1 cellular context compared by ENCODE assay signal in the genomic region with DNA sequence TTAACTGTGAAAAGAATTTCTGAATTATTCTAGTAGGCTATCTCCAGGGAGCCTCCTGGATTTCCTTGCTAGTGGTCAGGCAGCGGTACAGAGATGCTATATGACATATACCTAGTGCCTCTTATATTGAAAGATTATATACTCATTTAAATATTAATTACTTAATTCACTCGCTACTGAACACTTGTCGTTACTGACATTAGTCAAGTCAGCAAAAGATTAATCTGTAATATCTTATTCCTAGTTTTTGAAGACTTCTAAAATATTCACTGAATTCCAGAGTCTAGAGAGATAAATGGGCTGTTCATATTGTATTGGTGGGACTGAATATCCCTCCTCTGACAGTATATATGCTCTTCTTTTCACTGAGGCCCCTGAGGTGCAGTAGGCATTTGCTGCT.
TF ChIP-seq lines count a peak whose summit lies in the region.

No MANE protein-coding gene starts in this region.

TF ChIP-seq in IMR-90, 13 proteins besides CTCF, POLR2A, EP300 and RAD21 (continued from another document):
- TF ChIP-seq, protein P1, sequence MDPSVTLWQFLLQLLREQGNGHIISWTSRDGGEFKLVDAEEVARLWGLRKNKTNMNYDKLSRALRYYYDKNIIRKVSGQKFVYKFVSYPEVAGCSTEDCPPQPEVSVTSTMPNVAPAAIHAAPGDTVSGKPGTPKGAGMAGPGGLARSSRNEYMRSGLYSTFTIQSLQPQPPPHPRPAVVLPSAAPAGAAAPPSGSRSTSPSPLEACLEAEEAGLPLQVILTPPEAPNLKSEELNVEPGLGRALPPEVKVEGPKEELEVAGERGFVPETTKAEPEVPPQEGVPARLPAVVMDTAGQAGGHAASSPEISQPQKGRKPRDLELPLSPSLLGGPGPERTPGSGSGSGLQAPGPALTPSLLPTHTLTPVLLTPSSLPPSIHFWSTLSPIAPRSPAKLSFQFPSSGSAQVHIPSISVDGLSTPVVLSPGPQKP (IDR thresholded peaks at IDR 0.05; ENCODE audit: borderline replicate concordance, low read depth, low read length): no peak
- TF ChIP-seq RFX5 (IDR thresholded peaks at IDR 0.05; ENCODE audit: low read depth, low read length): no peak
